ENCODE assay signal across 8 cellular contexts in the genomic region with DNA sequence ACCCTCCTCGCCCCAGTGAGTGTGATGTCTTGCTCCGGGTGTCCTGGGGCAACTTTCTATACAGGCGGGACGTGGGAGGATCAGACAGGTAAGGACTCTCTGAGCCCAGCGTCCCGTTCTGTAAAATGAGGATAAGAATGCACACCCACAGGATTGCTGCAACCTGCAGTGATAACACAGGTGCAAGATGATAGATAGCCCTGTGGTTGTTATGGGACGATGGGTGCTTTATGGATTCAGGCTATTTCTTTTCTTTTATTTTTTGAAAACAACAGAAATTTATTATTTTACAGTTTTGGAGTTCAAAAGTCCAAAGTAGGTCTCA. TPM values are rescaled to one million over a fixed set of nuclear protein-coding genes. Genes with fewer than 3 reads are reported as not detected.
DNase-seq lines count a peak whose midpoint lies in the region; ATAC-seq and TF ChIP-seq lines count a peak whose summit lies in the region.

No MANE protein-coding gene starts in this region.

- H3K9ac ChIP-seq in colonic mucosa (ENCODE audit: low read depth in 2 of 2, low read length in 2 of 2) (peak overlapping the region; percentile 12 to 27), neural cell (ENCODE audit: low read length) (peak overlapping the region; percentile 69)

- peak overlapping the region; percentile 97 for H3K27ac Mint-ChIP-seq in Calu3 (ENCODE audit: unreplicated experiment)

- no peaks in the 10 kb centered on the region for H3K36me3 ChIP-seq in colonic mucosa
- no peaks in the 10 kb centered on the region for H3K36me3 ChIP-seq in neural cell (ENCODE audit: insufficient read depth, low read length)

- TF ChIP-seq RAD21 in neural cell (conservative IDR thresholded peaks at IDR 0.05): no peak

- DNase-seq in Calu3 (no peak), colonic mucosa (peak; percentile 19), NCI-H2227 treated with DMSO at 0.1 percent for 48 hours (lab: John Stamatoyannopoulos, UW) (no peak), GM13976 (ENCODE audit: low spot score) (no peak)

- peak overlapping the region; percentile 40 for H2AFZ ChIP-seq in neural cell (ENCODE audit: low read depth, low read length)

- ATAC-seq in HG03378 (IDR thresholded peaks at IDR 0.05; ENCODE audit: unreplicated experiment): peak; percentile 19
- no peak for ATAC-seq in GM19328 (IDR thresholded peaks at IDR 0.05; ENCODE audit: unreplicated experiment)
- no peak for ATAC-seq in HG02885 (IDR thresholded peaks at IDR 0.05; ENCODE audit: poor library complexity, unreplicated experiment)

- H3K79me2 ChIP-seq in neural cell (replicated peaks; ENCODE audit: insufficient read depth, low read length): no peaks in the 10 kb centered on the region

- H3K4me2 ChIP-seq in neural cell (ENCODE audit: low read length): peak overlapping the region; percentile 39

- peak overlapping the region; percentile 90 for H3K4me3 Mint-ChIP-seq in Calu3 (ENCODE audit: low read depth, unreplicated experiment)

- no peaks in the 10 kb centered on the region for H3K27me3 Mint-ChIP-seq in Calu3 (ENCODE audit: unreplicated experiment)

- intact Hi-C loops in Calu3 (cut with micrococcal nuclease; ENCODE audit: unreplicated experiment) (no loop called here), colonic mucosa (cut with DNase I) (no loop called here)

- H3K9me3 Mint-ChIP-seq in Calu3 (ENCODE audit: low read depth, unreplicated experiment): no peaks in the 10 kb centered on the region

- TSS peak; percentile 91 for BruUV-seq in Calu3 (replicated peaks; lab: Mats Ljungman, UMichigan)

- H3K27me3 ChIP-seq in colonic mucosa (no peaks in the 10 kb centered on the region), neural cell (ENCODE audit: insufficient read depth, low read depth, low read length) (no peaks in the 10 kb centered on the region)

- CTCF ChIA-PET in Calu3 (lab: Charles Lee): no interaction called here

- H3F3A ChIP-seq in neural cell (ENCODE audit: insufficient read depth, low read length, poor library complexity, severe bottlenecking): no peaks in the 10 kb centered on the region

- H3K36me3 Mint-ChIP-seq in Calu3 (ENCODE audit: insufficient read depth, unreplicated experiment): peaks cover 9% of the 10 kb centered on the region

- TF ChIP-seq CTCF in Calu3 (IDR thresholded peaks at IDR 0.05; ENCODE audit: unreplicated experiment) (no peak), colonic mucosa (IDR thresholded peaks at IDR 0.05) (no peak), neural cell (IDR thresholded peaks at IDR 0.05; ENCODE audit: poor library complexity, severe bottlenecking) (no peak), GM13976 (IDR thresholded peaks at IDR 0.05; ENCODE audit: borderline replicate concordance, control extremely low read depth, extremely low read depth, insufficient read depth, missing control alignments) (no peak)

- H3K27ac ChIP-seq in colonic mucosa (no peak overlapping the region), neural cell (ENCODE audit: low read length) (peak overlapping the region; percentile 80)

- no peak for TF ChIP-seq EP300 in neural cell (conservative IDR thresholded peaks at IDR 0.05; ENCODE audit: poor library complexity, severe bottlenecking)

- in situ Hi-C loops in GM13976 (cut with MboI; ENCODE audit: low sequenced_read_pairs, unreplicated experiment): no loop called here

- H3K9me2 ChIP-seq in neural cell (ENCODE audit: insufficient read depth, low read length): no peaks in the 10 kb centered on the region

- H3K4me1 Mint-ChIP-seq in Calu3 (ENCODE audit: low read depth, unreplicated experiment): peaks cover 17% of the 10 kb centered on the region

- no peaks in the 10 kb centered on the region for H3K4me1 ChIP-seq in colonic mucosa

- H3K9me3 ChIP-seq in colonic mucosa: no peaks in the 10 kb centered on the region
- no peaks in the 10 kb centered on the region for H3K9me3 ChIP-seq in neural cell (ENCODE audit: low read length)

- H3K4me3 ChIP-seq in colonic mucosa (peak overlapping the region; percentile 37), neural cell (ENCODE audit: low read length) (peak overlapping the region; percentile 73)

- no peaks in the 10 kb centered on the region for H4K20me1 ChIP-seq in neural cell (ENCODE audit: insufficient read depth)

TF ChIP-seq in neural cell, 6 proteins besides CTCF, POLR2A, EP300 and RAD21:
- no peak for TF ChIP-seq REST (IDR thresholded peaks at IDR 0.05; ENCODE audit: borderline replicate concordance)
- peak; percentile 19 for TF ChIP-seq MXI1 (conservative IDR thresholded peaks at IDR 0.05; ENCODE audit: poor library complexity, severe bottlenecking)

RNA-seq across cellular contexts. Expression of gene BEX3, which starts 28.6 kb away (rescaled TPM):
- total RNA-seq in Calu3 (2022) (114 and 117 TPM in 2 replicates), colonic mucosa (10 to 100 TPM; 33.7 to 44.9 TPM)
- polyA plus RNA-seq in neural cell: 989 and 991 TPM in 2 replicates
- polyA minus RNA-seq in neural cell: 241 and 303 TPM in 2 replicates

RNA-seq across cellular contexts. Expression of gene TCEAL9, which starts 48.7 kb away (rescaled TPM):
- total RNA-seq in Calu3 (2022) (36.7 and 36.9 TPM in 2 replicates), colonic mucosa (10 to 100 TPM; 23.9 to 34.7 TPM)
- polyA plus RNA-seq in neural cell: 84.5 and 102 TPM in 2 replicates
- polyA minus RNA-seq in neural cell: 39.4 and 52.0 TPM in 2 replicates
